Comparison of ENCODE assay signal across 18 cellular contexts in the genomic region with DNA sequence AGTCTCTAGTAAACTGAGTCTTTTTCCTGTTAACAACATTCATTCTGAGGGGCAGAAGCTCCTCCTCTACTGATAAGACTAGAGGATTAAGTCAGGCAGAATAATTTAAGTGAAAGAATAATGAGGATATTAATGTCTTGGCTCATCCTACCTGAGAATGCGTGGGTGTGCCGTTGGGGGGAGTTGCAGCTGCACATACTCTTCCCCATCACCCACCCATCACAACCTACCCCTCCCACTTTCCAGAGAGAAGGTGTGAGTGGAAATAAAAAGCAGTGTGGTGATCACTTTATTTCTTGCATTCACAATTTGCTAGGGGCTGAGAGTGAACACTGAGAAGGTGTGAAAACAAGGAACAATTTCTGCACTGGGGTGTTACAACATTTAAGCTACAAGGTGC.
DNase-seq lines count a peak whose midpoint lies in the region; ATAC-seq, FAIRE-seq and TF ChIP-seq lines count a peak whose summit lies in the region.
"Had no signal": no experiment of that assay in that cellular context is flagged by ENCODE, and none has a peak within 500 bp of the region (broad histone marks: within the 10 kb centered on the region; RNA-seq: fewer than 3 reads in every experiment).

No MANE protein-coding gene starts in this region.

- H4K20me1 ChIP-seq in K562 (replicated peaks; ENCODE audit: control insufficient read depth, insufficient read depth, low read length) (no peaks in the 10 kb centered on the region), neural cell (ENCODE audit: insufficient read depth) (no peaks in the 10 kb centered on the region)

- no peaks in the 10 kb centered on the region for H3K9me1 ChIP-seq in K562 (ENCODE audit: control insufficient read depth, insufficient read depth, low read length)

- H3K4me3 ChIP-seq in K562 (no peak overlapping the region), neural cell (ENCODE audit: low read length) (peak overlapping the region; percentile 16), prostate gland (no peak overlapping the region), ovary (no peak overlapping the region)
- H3K4me3 ChIP-seq: GM23248 had no signal

- TF ChIP-seq CTCF in K562 (IDR thresholded peaks at IDR 0.05 in 2 of 3, conservative IDR thresholded peaks at IDR 0.05 in 1 of 3; ENCODE audit: insufficient read depth in 2 of 3, low read depth in 1 of 3, low read length in 3 of 3) (no peak), neural cell (IDR thresholded peaks at IDR 0.05; ENCODE audit: poor library complexity, severe bottlenecking) (no peak), prostate gland (IDR thresholded peaks at IDR 0.05) (no peak), ovary (IDR thresholded peaks at IDR 0.05) (no peak)

- TF ChIP-seq EP300 in K562 (IDR thresholded peaks at IDR 0.05; ENCODE audit: low read length) (no peak), neural cell (conservative IDR thresholded peaks at IDR 0.05; ENCODE audit: poor library complexity, severe bottlenecking) (no peak), ovary (IDR thresholded peaks at IDR 0.05) (no peak)

- H3K27me3 ChIP-seq in K562 (ENCODE audit: control insufficient read depth in 2 of 2, insufficient read depth in 2 of 2, low read length in 2 of 2): no peaks in the 10 kb centered on the region; a peak in 1 of 5 replicates
- no peaks in the 10 kb centered on the region for H3K27me3 ChIP-seq in neural cell (ENCODE audit: insufficient read depth, low read depth, low read length)
- no peaks in the 10 kb centered on the region for H3K27me3 ChIP-seq in prostate gland (replicated peaks; ENCODE audit: insufficient read depth)
- no peaks in the 10 kb centered on the region for H3K27me3 ChIP-seq in ovary

- no peaks in the 10 kb centered on the region for H3K79me2 ChIP-seq in K562 (ENCODE audit: control insufficient read depth, insufficient read depth, low read length)
- H3K79me2 ChIP-seq in neural cell (replicated peaks; ENCODE audit: insufficient read depth, low read length): no peaks in the 10 kb centered on the region

- no peak for TF ChIP-seq RAD21 in K562 (CRISPR knock-in tag; conservative IDR thresholded peaks at IDR 0.05 in 1 of 2, IDR thresholded peaks at IDR 0.05 in 1 of 2)
- TF ChIP-seq RAD21 in neural cell (conservative IDR thresholded peaks at IDR 0.05): no peak

- no peaks in the 10 kb centered on the region for H3K9me2 ChIP-seq in neural cell (ENCODE audit: insufficient read depth, low read length)

- H2AFZ ChIP-seq in K562 (ENCODE audit: low read depth, low read length): no peak overlapping the region
- no peak overlapping the region for H2AFZ ChIP-seq in neural cell (ENCODE audit: low read depth, low read length)
- H2AFZ ChIP-seq: GM23248 had no signal

- CTCF ChIA-PET in K562 (lab: Yijun Ruan, JAX; ENCODE audit: low intra/inter-chr PET ratio): no interaction called here

- no peaks in the 10 kb centered on the region for H3K9me3 ChIP-seq in K562 (replicated peaks; ENCODE audit: control insufficient read depth, insufficient read depth, low read depth, low read length)
- H3K9me3 ChIP-seq in neural cell (ENCODE audit: low read length): no peaks in the 10 kb centered on the region
- H3K9me3 ChIP-seq in prostate gland: no peaks in the 10 kb centered on the region
- H3K9me3 ChIP-seq in ovary: no peaks in the 10 kb centered on the region

- POLR2A ChIA-PET in K562 (lab: Yijun Ruan, JAX): interaction anchor here (0.5 kb wide), 1 partner anchor 777 kb away, joined by 5 read pairs; no protein-coding TSS in a partner anchor

- WGBS in K562 (ENCODE audit: insufficient coverage, low coverage, missing lambda C conversion rate): 0% methylated on average over 2 of the region's 2 CpGs
- 28% methylated on average over 2 of the region's 2 CpGs for WGBS in prostate gland
- 4 to 22% (median 12%) methylated on average over 2 of the region's 2 CpGs for WGBS in ovary, 3 donors

- H3F3A ChIP-seq in neural cell (ENCODE audit: insufficient read depth, low read length, poor library complexity, severe bottlenecking): peaks cover 2% of the 10 kb centered on the region

- no peak overlapping the region for H3K9ac ChIP-seq in K562 (ENCODE audit: insufficient read depth in 1 of 2, low read depth in 2 of 2, low read length in 2 of 2)
- H3K9ac ChIP-seq in neural cell (ENCODE audit: low read length): no peak overlapping the region
- H3K9ac ChIP-seq: GM23248 had no signal

- TF ChIP-seq POLR2A in K562 (conservative IDR thresholded peaks at IDR 0.05) (no peak), prostate gland (IDR thresholded peaks at IDR 0.05) (no peak), ovary (IDR thresholded peaks at IDR 0.05) (no peak)

- H3K27ac ChIP-seq in K562 (ENCODE audit: extremely low read depth, low read depth, low read length) (no peak overlapping the region), neural cell (ENCODE audit: low read length) (peak overlapping the region; percentile 9), prostate gland (no peak overlapping the region), ovary (no peak overlapping the region)
- H3K27ac ChIP-seq: GM23248 had no signal

- H3K36me3 ChIP-seq in K562 (ENCODE audit: control insufficient read depth, insufficient read depth, low read length) (no peaks in the 10 kb centered on the region), neural cell (ENCODE audit: insufficient read depth, low read length) (no peaks in the 10 kb centered on the region), prostate gland (no peaks in the 10 kb centered on the region), ovary (no peaks in the 10 kb centered on the region)

- BruUV-seq in K562 (replicated peaks; lab: Mats Ljungman, UMichigan): no TSS peak

- intact Hi-C loops in K562 (cut with micrococcal nuclease): loop anchor here (5.0 kb wide), 1 partner anchor 101 kb away; no protein-coding TSS in a partner anchor
- intact Hi-C loops in prostate gland (cut with DNase I): loop anchor here (10.0 kb wide), 1 partner anchor 99 kb away; no protein-coding TSS in a partner anchor
- intact Hi-C loops in ovary (cut with DNase I): no loop called here

- FAIRE-seq in K562 (lab: Jason Lieb, UNC): no peak
- FAIRE-seq: G401.6, GM19239, H1 had no signal

- ATAC-seq in K562: no peak

- H3K4me1 ChIP-seq in K562 (replicated peaks in 1 of 2; ENCODE audit: control insufficient read depth in 2 of 2, insufficient read depth in 2 of 2, low read length in 2 of 2) (no peaks in the 10 kb centered on the region; a peak in 3 of 5 replicates), prostate gland (replicated peaks) (no peaks in the 10 kb centered on the region), ovary (ENCODE audit: insufficient read depth) (no peaks in the 10 kb centered on the region)

- H3K4me2 ChIP-seq in K562 (ENCODE audit: insufficient read depth, low read length): no peak overlapping the region
- H3K4me2 ChIP-seq in neural cell (ENCODE audit: low read length): no peak overlapping the region

- DNase-seq in K562 (ENCODE audit: extremely low read depth in 1 of 4, low spot score in 3 of 4) (no peak), left kidney (ENCODE audit: low read depth, low spot score) (peak; percentile 31), prostate gland (ENCODE audit: low spot score) (no peak), ovary (no peak), G401 (ENCODE audit: low spot score) (no peak)
- DNase-seq: C1 segment of cervical spinal cord; Calu3; CD4-positive, alpha-beta memory T cell; COR-L47; DMS53; DMS79 treated with DMSO at 0.1 percent for 48 hours; GM23248; H7; HCEC 1CT had no signal

- in situ Hi-C loops in K562 (cut with MboI) (no loop called here), G401 (cut with HindIII; ENCODE audit: low sequenced_read_pairs) (no loop called here)

TF ChIP-seq in K562, 482 proteins besides CTCF, POLR2A, EP300 and RAD21:
- TF ChIP-seq EGR1 (conservative IDR thresholded peaks at IDR 0.05) (0 out of 2 replicates have a peak, but pooled peaks have one; percentile 10), ZNF707 (CRISPR knock-in tag; conservative IDR thresholded peaks at IDR 0.05) (no peak), KLF10 (CRISPR knock-in tag; IDR thresholded peaks at IDR 0.05) (no peak)
TF ChIP-seq in K562: peak in this region for 1.

TF ChIP-seq in neural cell, 6 proteins besides CTCF, POLR2A, EP300 and RAD21:
- no peak for TF ChIP-seq EZH2 (IDR thresholded peaks at IDR 0.05; ENCODE audit: borderline replicate concordance, insufficient read depth, low read length, poor library complexity, severe bottlenecking)
- TF ChIP-seq POLR2AphosphoS5 (IDR thresholded peaks at IDR 0.05): no peak
- TF ChIP-seq, protein P1, sequence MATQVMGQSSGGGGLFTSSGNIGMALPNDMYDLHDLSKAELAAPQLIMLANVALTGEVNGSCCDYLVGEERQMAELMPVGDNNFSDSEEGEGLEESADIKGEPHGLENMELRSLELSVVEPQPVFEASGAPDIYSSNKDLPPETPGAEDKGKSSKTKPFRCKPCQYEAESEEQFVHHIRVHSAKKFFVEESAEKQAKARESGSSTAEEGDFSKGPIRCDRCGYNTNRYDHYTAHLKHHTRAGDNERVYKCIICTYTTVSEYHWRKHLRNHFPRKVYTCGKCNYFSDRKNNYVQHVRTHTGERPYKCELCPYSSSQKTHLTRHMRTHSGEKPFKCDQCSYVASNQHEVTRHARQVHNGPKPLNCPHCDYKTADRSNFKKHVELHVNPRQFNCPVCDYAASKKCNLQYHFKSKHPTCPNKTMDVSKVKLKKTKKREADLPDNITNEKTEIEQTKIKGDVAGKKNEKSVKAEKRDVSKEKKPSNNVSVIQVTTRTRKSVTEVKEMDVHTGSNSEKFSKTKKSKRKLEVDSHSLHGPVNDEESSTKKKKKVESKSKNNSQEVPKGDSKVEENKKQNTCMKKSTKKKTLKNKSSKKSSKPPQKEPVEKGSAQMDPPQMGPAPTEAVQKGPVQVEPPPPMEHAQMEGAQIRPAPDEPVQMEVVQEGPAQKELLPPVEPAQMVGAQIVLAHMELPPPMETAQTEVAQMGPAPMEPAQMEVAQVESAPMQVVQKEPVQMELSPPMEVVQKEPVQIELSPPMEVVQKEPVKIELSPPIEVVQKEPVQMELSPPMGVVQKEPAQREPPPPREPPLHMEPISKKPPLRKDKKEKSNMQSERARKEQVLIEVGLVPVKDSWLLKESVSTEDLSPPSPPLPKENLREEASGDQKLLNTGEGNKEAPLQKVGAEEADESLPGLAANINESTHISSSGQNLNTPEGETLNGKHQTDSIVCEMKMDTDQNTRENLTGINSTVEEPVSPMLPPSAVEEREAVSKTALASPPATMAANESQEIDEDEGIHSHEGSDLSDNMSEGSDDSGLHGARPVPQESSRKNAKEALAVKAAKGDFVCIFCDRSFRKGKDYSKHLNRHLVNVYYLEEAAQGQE (IDR thresholded peaks at IDR 0.05; ENCODE audit: borderline replicate concordance): no peak
- TF ChIP-seq TAF1 (IDR thresholded peaks at IDR 0.05; ENCODE audit: low read depth): no peak

Comparison
In these comparisons a context has a peak if more than half of its experiments do, and no peak if none do; other contexts are left out.
1. intact Hi-C loops: an anchor here in K562 (5.0 kb wide) and prostate gland (10.0 kb wide); none called in ovary.